1 cellular context compared by ENCODE assay signal in genomic region chr9:84239341-84239740, GRCh38.
TF ChIP-seq lines count a peak whose summit lies in the region.

No MANE protein-coding gene starts in this region.

TF ChIP-seq in GM23338, 12 proteins besides CTCF, POLR2A, EP300 and RAD21 (continued from another document):
- TF ChIP-seq ZNF462 (CRISPR knock-in tag; IDR thresholded peaks at IDR 0.05) (no peak), ZNF114 (CRISPR knock-in tag; IDR thresholded peaks at IDR 0.05) (no peak), EZH2phosphoT487 (IDR thresholded peaks at IDR 0.05; ENCODE audit: unreplicated experiment) (no peak), EZH2 (IDR thresholded peaks at IDR 0.05; ENCODE audit: low read depth, unreplicated experiment) (no peak), ZNF331 (CRISPR knock-in tag; IDR thresholded peaks at IDR 0.05; ENCODE audit: low read depth) (no peak), STAT1 (IDR thresholded peaks at IDR 0.05; ENCODE audit: unreplicated experiment) (no peak), POLR2AphosphoS5 (IDR thresholded peaks at IDR 0.05; ENCODE audit: low read depth) (no peak)
